ENCODE assay signal across 27 cellular contexts in the genomic region with DNA sequence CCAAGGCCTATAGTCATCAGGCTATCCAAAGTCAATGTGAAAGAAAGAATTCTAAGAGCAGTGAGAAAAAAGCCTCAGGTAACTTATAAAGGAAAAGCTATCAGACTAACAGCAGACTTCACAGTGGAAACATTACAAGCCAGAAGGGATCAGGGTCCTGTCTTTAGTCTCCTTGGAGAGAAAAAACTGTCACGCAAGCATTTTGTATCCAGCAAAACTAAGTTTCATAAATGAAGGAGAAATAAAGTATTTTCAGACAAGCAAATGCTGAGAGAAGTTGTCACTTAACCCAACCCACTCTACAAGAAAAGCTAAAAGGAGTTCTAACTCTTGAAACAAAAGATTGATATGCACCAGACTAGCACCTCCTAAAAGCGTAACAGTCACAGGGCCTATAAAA. TPM values are rescaled to one million over a fixed set of nuclear protein-coding genes. Genes with fewer than 3 reads are reported as not detected.
"Had no signal": no experiment of that assay in that cellular context is flagged by ENCODE, and none has a peak within 500 bp of the region (broad histone marks: within the 10 kb centered on the region; RNA-seq: fewer than 3 reads in every experiment).

No MANE protein-coding gene starts in this region.

- H3K4me1 ChIP-seq: colonic mucosa, gastrocnemius medialis, lower lobe of right lung had no signal

- H3K27me3 ChIP-seq: colonic mucosa, esophagus squamous epithelium, gastrocnemius medialis, heart right ventricle, left lung had no signal

- H3K4me3 ChIP-seq: colonic mucosa, esophagus squamous epithelium, gastrocnemius medialis, heart right ventricle, left lung, lower lobe of right lung, mucosa of descending colon had no signal

- ATAC-seq: effector memory CD8-positive, alpha-beta T cell; esophagus mucosa; gastrocnemius medialis; heart right ventricle; left cardiac atrium; left lung; left ventricle myocardium superior; lower lobe of right lung; mucosa of descending colon; naive thymus-derived CD8-positive, alpha-beta T cell had no signal

- H3K36me3 ChIP-seq: colonic mucosa, esophagus squamous epithelium, gastrocnemius medialis, heart right ventricle, left lung, lower lobe of right lung had no signal

- DNase-seq: colonic mucosa; cortex of kidney; effector CD8-positive, alpha-beta T cell; effector memory CD8-positive, alpha-beta T cell; endodermal cell; erythroblast; esophagus squamous epithelium; foreskin fibroblast; foreskin melanocyte; gastrocnemius medialis; glutamatergic neuron; head of caudate nucleus; heart right ventricle; hippocampal formation; left cardiac atrium; left lung; left ventricle myocardium superior; lower lobe of right lung; mucosa of descending colon; naive B cell; naive thymus-derived CD8-positive, alpha-beta T cell had no signal

- H3K9me3 ChIP-seq: colonic mucosa, esophagus squamous epithelium, gastrocnemius medialis, left lung, lower lobe of right lung, mucosa of descending colon had no signal

- H3K27ac ChIP-seq: colonic mucosa, epithelial cell of prostate, esophagus squamous epithelium, gastrocnemius medialis, heart right ventricle, left lung, lower lobe of right lung had no signal

- FAIRE-seq: endometrium, islet of Langerhans, keratinocyte had no signal

RNA-seq across cellular contexts. Expression of gene TXLNB, which starts 54.6 kb away (rescaled TPM):
- total RNA-seq: endodermal cell, kidney epithelial cell had no signal
